In genomic region chr10:712575-712974, GRCh38 we compare ENCODE assay signal across 34 cellular contexts.
"Had no signal": no experiment of that assay in that cellular context is flagged by ENCODE, and none has a peak within 500 bp of the region (broad histone marks: within the 10 kb centered on the region; RNA-seq: fewer than 3 reads in every experiment).

No MANE protein-coding gene starts in this region.

- ATAC-seq: activated CD4-positive, alpha-beta T cell treated with anti-CD3 and anti-CD28 coated beads for 36 hours; activated CD4-positive, CD25-positive, alpha-beta regulatory T cell treated with anti-CD3 and anti-CD28 coated beads, Interleukin-2, amount 50 U/mL, for 24 hours; activated CD8-positive, alpha-beta T cell treated with anti-CD3 and anti-CD28 coated beads, Interleukin-2, amount 10 ng/mL, durations not matched to agents 7 days and 5 days; activated naive CD8-positive, alpha-beta T cell treated with anti-CD3 and anti-CD28 coated beads, Interleukin-2, amount 50 U/mL, for 24 hours; WTC11 had no signal

- H3K4me3 Mint-ChIP-seq: activated CD4-positive, alpha-beta T cell treated with anti-CD3 and anti-CD28 coated beads for 36 hours; activated CD4-positive, alpha-beta T cell treated with anti-CD3 and anti-CD28 coated beads, Interleukin-2, amount 10 ng/mL, durations not matched to agents 7 days and 5 days; activated CD8-positive, alpha-beta T cell treated with anti-CD3 and anti-CD28 coated beads, Interleukin-2, amount 10 ng/mL, durations not matched to agents 7 days and 5 days; activated naive CD4-positive, alpha-beta T cell treated with anti-CD3 and anti-CD28 coated beads, Interleukin-2, amount 10 ng/mL, durations not matched to agents 7 days and 5 days; activated naive CD8-positive, alpha-beta T cell; activated naive CD8-positive, alpha-beta T cell treated with anti-CD3 and anti-CD28 coated beads, Interleukin-2, amount 50 U/mL, for 24 hours; T-helper 1 cell treated with Interleukin-12 subunit alpha and Interleukin-12 subunit beta and Interleukin-4 antibody, amounts not matched to agents 30 μg/mL and 1 μg/mL, for 36 hours; T-helper 2 cell treated with Interferon-gamma antibody and Interleukin-4, amounts not matched to agents 5 μg/mL and 100 μg/mL, for 36 hours; WTC11 had no signal

- DNase-seq: activated CD4-positive, alpha-beta T cell treated with anti-CD3 and anti-CD28 coated beads for 36 hours; activated CD4-positive, alpha-beta T cell treated with anti-CD3 and anti-CD28 coated beads, Interleukin-2, amount 10 ng/mL, durations not matched to agents 7 days and 5 days; activated CD4-positive, alpha-beta T cell treated with anti-CD3 and anti-CD28 coated beads, Interleukin-2, amount 50 U/mL, for 48 hours; activated CD8-positive, alpha-beta memory T cell treated with anti-CD3 and anti-CD28 coated beads, Interleukin-2, amount 50 U/mL, for 4 hours; activated CD8-positive, alpha-beta T cell treated with anti-CD3 and anti-CD28 coated beads, Interleukin-2, amount 10 ng/mL, durations not matched to agents 7 days and 5 days; activated effector memory CD4-positive, alpha-beta T cell treated with Interleukin-2 at 50 U/mL for 16 hours; activated naive CD4-positive, alpha-beta T cell treated with anti-CD3 and anti-CD28 coated beads, Interleukin-2, amount 10 ng/mL, durations not matched to agents 7 days and 5 days; activated naive CD8-positive, alpha-beta T cell treated with anti-CD3 and anti-CD28 coated beads, Interleukin-2, amount 50 U/mL, for 24 hours; activated T-cell treated with anti-CD3 and anti-CD28 coated beads, Interleukin-2, amount 50 U/mL, for 48 hours; amniotic stem cell; aorta; brain microvascular endothelial cell; central memory CD4-positive, alpha-beta T cell; Kasumi-1; MG63; NCI-H1048; NCI-H1105 treated with DMSO at 0.1 percent for 48 hours; NCI-H1436; NCI-H1694 treated with DMSO at 0.1 percent for 48 hours; NCI-H2029; NCI-H345; NCI-H524 treated with DMSO at 0.1 percent for 48 hours; NCI-H748 treated with DMSO at 0.1 percent for 48 hours; NK-92 treated with Interleukin-12 subunit alpha and Interleukin-12 subunit beta, amount 100 ng/mL, for 24 hours; RPMI8226; SHP77 treated with DMSO at 0.1 percent for 48 hours; SK-N-SH had no signal

- H3K4me3 ChIP-seq: MG63, Peyer's patch, SJSA1 had no signal

- H3K9me3 Mint-ChIP-seq: activated naive CD8-positive, alpha-beta T cell treated with anti-CD3 and anti-CD28 coated beads, Interleukin-2, amount 50 U/mL, for 24 hours; T-helper 1 cell treated with Interleukin-12 subunit alpha and Interleukin-12 subunit beta and Interleukin-4 antibody, amounts not matched to agents 30 μg/mL and 1 μg/mL, for 36 hours; T-helper 2 cell treated with Interferon-gamma antibody and Interleukin-4, amounts not matched to agents 5 μg/mL and 100 μg/mL, for 36 hours had no signal

- H3K27ac Mint-ChIP-seq: activated CD4-positive, alpha-beta T cell treated with anti-CD3 and anti-CD28 coated beads for 36 hours; activated CD4-positive, alpha-beta T cell treated with anti-CD3 and anti-CD28 coated beads, Interleukin-2, amount 10 ng/mL, durations not matched to agents 7 days and 5 days; activated CD8-positive, alpha-beta T cell treated with anti-CD3 and anti-CD28 coated beads, Interleukin-2, amount 10 ng/mL, durations not matched to agents 7 days and 5 days; activated naive CD4-positive, alpha-beta T cell treated with anti-CD3 and anti-CD28 coated beads, Interleukin-2, amount 10 ng/mL, durations not matched to agents 7 days and 5 days; activated naive CD8-positive, alpha-beta T cell; activated naive CD8-positive, alpha-beta T cell treated with anti-CD3 and anti-CD28 coated beads, Interleukin-2, amount 50 U/mL, for 24 hours; T-helper 1 cell treated with Interleukin-12 subunit alpha and Interleukin-12 subunit beta and Interleukin-4 antibody, amounts not matched to agents 30 μg/mL and 1 μg/mL, for 36 hours; T-helper 2 cell treated with Interferon-gamma antibody and Interleukin-4, amounts not matched to agents 5 μg/mL and 100 μg/mL, for 36 hours; WTC11 had no signal

- H3K4me1 Mint-ChIP-seq: activated CD4-positive, alpha-beta T cell treated with anti-CD3 and anti-CD28 coated beads for 36 hours; activated CD4-positive, alpha-beta T cell treated with anti-CD3 and anti-CD28 coated beads, Interleukin-2, amount 10 ng/mL, durations not matched to agents 7 days and 5 days; activated naive CD4-positive, alpha-beta T cell treated with anti-CD3 and anti-CD28 coated beads, Interleukin-2, amount 10 ng/mL, durations not matched to agents 7 days and 5 days; activated naive CD8-positive, alpha-beta T cell treated with anti-CD3 and anti-CD28 coated beads, Interleukin-2, amount 50 U/mL, for 24 hours; WTC11 had no signal
